ENCODE assay signal across 8 cellular contexts in the genomic region with DNA sequence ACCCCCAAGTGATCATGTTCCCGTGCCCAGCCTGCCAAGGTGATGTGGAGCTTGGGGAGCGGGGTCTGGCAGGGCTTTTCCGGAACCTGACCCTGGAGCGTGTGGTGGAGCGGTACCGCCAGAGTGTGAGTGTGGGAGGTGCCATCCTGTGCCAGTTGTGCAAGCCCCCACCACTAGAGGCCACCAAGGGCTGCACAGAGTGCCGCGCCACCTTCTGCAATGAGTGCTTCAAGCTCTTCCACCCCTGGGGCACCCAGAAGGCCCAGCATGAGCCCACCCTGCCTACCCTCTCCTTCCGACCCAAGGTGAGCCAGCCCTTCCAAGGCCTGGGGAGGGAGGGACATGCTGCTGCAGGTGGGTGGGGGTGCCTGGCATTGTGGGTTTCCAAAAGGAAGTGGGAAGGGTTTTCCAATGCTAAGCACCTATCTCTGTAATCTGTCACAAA. TPM values are rescaled to one million over a fixed set of nuclear protein-coding genes. Genes with fewer than 3 reads are reported as not detected.
DNase-seq lines count a peak whose midpoint lies in the region; ATAC-seq and TF ChIP-seq lines count a peak whose summit lies in the region.

No MANE protein-coding gene starts in this region.

- TF ChIP-seq CTCF in nephron progenitor cell (IDR thresholded peaks at IDR 0.05) = no peak

- ATAC-seq in GM19324 (IDR thresholded peaks at IDR 0.05; ENCODE audit: low FRiP score, unreplicated experiment) (no peak), HG02970 (IDR thresholded peaks at IDR 0.05; ENCODE audit: low FRiP score, unreplicated experiment) (no peak)

- DNase-seq in NCI-H2029 (lab: John Stamatoyannopoulos, UW) = peak; percentile 40
- no peak for DNase-seq in NCI-H2029 treated with DMSO at 0.1 percent for 48 hours (lab: John Stamatoyannopoulos, UW)
- peak; percentile 10 for DNase-seq in HT1080 (ENCODE audit: low read depth)
- peak; percentile 44 for DNase-seq in activated CD4-positive, alpha-beta memory T cell treated with anti-CD3 and anti-CD28 coated beads, Interleukin-2, amount 10 ng/mL, durations not matched to agents 7 days and 5 days
- no peak for DNase-seq in nephron progenitor cell
- no peak for DNase-seq in NCI-H146 treated with DMSO at 0.1 percent for 48 hours (lab: John Stamatoyannopoulos, UW; ENCODE audit: unreplicated experiment)

- no peaks in the 10 kb centered on the region for H3K9me3 Mint-ChIP-seq in activated CD4-positive, alpha-beta memory T cell treated with anti-CD3 and anti-CD28 coated beads, Interleukin-2, amount 10 ng/mL, durations not matched to agents 7 days and 5 days
- no peaks in the 10 kb centered on the region for H3K9me3 Mint-ChIP-seq in nephron progenitor cell

- peak overlapping the region; percentile 96 for H3K27ac Mint-ChIP-seq in activated CD4-positive, alpha-beta memory T cell treated with anti-CD3 and anti-CD28 coated beads, Interleukin-2, amount 10 ng/mL, durations not matched to agents 7 days and 5 days
- H3K27ac Mint-ChIP-seq in nephron progenitor cell = no peak overlapping the region

- peaks cover 51% of the 10 kb centered on the region for H3K36me3 Mint-ChIP-seq in activated CD4-positive, alpha-beta memory T cell treated with anti-CD3 and anti-CD28 coated beads, Interleukin-2, amount 10 ng/mL, durations not matched to agents 7 days and 5 days (ENCODE audit: low read depth)
- peaks cover 14% of the 10 kb centered on the region for H3K36me3 Mint-ChIP-seq in nephron progenitor cell (ENCODE audit: low read depth)

- POLR2A ChIA-PET in activated CD4-positive, alpha-beta memory T cell treated with anti-CD3 and anti-CD28 coated beads, Interleukin-2, amount 10 ng/mL, durations not matched to agents 7 days and 5 days (lab: Charles Lee) = interaction anchor here (1.0 to 7.5 kb wide), 6 partner anchors 9 to 148 kb away, joined by 3 to 133 read pairs (median 12); a partner anchor contains a TSS

- peak overlapping the region; percentile 18 for H3K4me3 Mint-ChIP-seq in activated CD4-positive, alpha-beta memory T cell treated with anti-CD3 and anti-CD28 coated beads, Interleukin-2, amount 10 ng/mL, durations not matched to agents 7 days and 5 days
- H3K4me3 Mint-ChIP-seq in nephron progenitor cell = peak overlapping the region; percentile 94

- no peaks in the 10 kb centered on the region for H3K27me3 Mint-ChIP-seq in activated CD4-positive, alpha-beta memory T cell treated with anti-CD3 and anti-CD28 coated beads, Interleukin-2, amount 10 ng/mL, durations not matched to agents 7 days and 5 days
- H3K27me3 Mint-ChIP-seq in nephron progenitor cell (ENCODE audit: low read depth, poor library complexity) = peaks cover 14% of the 10 kb centered on the region

- H3K4me1 Mint-ChIP-seq in activated CD4-positive, alpha-beta memory T cell treated with anti-CD3 and anti-CD28 coated beads, Interleukin-2, amount 10 ng/mL, durations not matched to agents 7 days and 5 days = peaks cover 57% of the 10 kb centered on the region
- peaks cover 51% of the 10 kb centered on the region for H3K4me1 Mint-ChIP-seq in nephron progenitor cell

- CTCF ChIA-PET in activated CD4-positive, alpha-beta memory T cell treated with anti-CD3 and anti-CD28 coated beads, Interleukin-2, amount 10 ng/mL, durations not matched to agents 7 days and 5 days (lab: Charles Lee) = interaction anchor here (0.7 to 5.0 kb wide), 10 partner anchors 19 to 148 kb away, joined by 3 to 93 read pairs (median 9); no protein-coding TSS in a partner anchor

RNA-seq across cellular contexts. Expression of a gene that starts 2.3 kb away (rescaled TPM):
- total RNA-seq in HT1080 (2014; rRNA removed; shearing (Covaris generic)) = 3.1 and 4.1 TPM in 2 replicates
- 2.4 TPM in 2 replicates for polyA plus RNA-seq in HT1080 (2015; cell fraction: cytosol; rRNA removed)
- polyA plus RNA-seq in HT1080 (2015; cell fraction: nucleus; rRNA removed) = 8.5 and 9.9 TPM in 2 replicates
- total RNA-seq in activated CD4-positive, alpha-beta memory T cell treated with anti-CD3 and anti-CD28 coated beads, Interleukin-2, amount 10 ng/mL, durations not matched to agents 7 days and 5 days = 10 to 100 TPM; 17.8 to 18.3 TPM

RNA-seq across cellular contexts. Expression of a gene that starts 2.8 kb away (rescaled TPM):
- total RNA-seq in HT1080 (2014; rRNA removed; shearing (Covaris generic)) = 126 and 170 TPM in 2 replicates
- 87.0 and 112 TPM in 2 replicates for polyA plus RNA-seq in HT1080 (2015; cell fraction: cytosol; rRNA removed)
- 44.5 and 52.5 TPM in 2 replicates for polyA plus RNA-seq in HT1080 (2015; cell fraction: nucleus; rRNA removed)
- 100 to 1,000 TPM; 203 to 224 TPM for total RNA-seq in activated CD4-positive, alpha-beta memory T cell treated with anti-CD3 and anti-CD28 coated beads, Interleukin-2, amount 10 ng/mL, durations not matched to agents 7 days and 5 days

RNA-seq across cellular contexts. Expression of a gene that starts 31.7 kb away (rescaled TPM):
- 2.7 and 3.1 TPM in 2 replicates for total RNA-seq in HT1080 (2014; rRNA removed; shearing (Covaris generic))
- polyA plus RNA-seq in HT1080 (2015; cell fraction: cytosol; rRNA removed) = 1.9 and 2.2 TPM in 2 replicates
- 20.7 and 22.6 TPM in 2 replicates for polyA plus RNA-seq in HT1080 (2015; cell fraction: nucleus; rRNA removed)
- total RNA-seq in activated CD4-positive, alpha-beta memory T cell treated with anti-CD3 and anti-CD28 coated beads, Interleukin-2, amount 10 ng/mL, durations not matched to agents 7 days and 5 days = 10 to 100 TPM; 30.7 to 32.3 TPM

RNA-seq across cellular contexts. Expression of a gene that starts 32.5 kb away (rescaled TPM):
- 50.0 and 54.0 TPM in 2 replicates for total RNA-seq in HT1080 (2014; rRNA removed; shearing (Covaris generic))
- 16.8 and 24.7 TPM in 2 replicates for polyA plus RNA-seq in HT1080 (2015; cell fraction: cytosol; rRNA removed)
- polyA plus RNA-seq in HT1080 (2015; cell fraction: nucleus; rRNA removed) = 13.2 and 18.0 TPM in 2 replicates
- total RNA-seq in activated CD4-positive, alpha-beta memory T cell treated with anti-CD3 and anti-CD28 coated beads, Interleukin-2, amount 10 ng/mL, durations not matched to agents 7 days and 5 days = 10 to 100 TPM; 41.2 to 43.1 TPM

RNA-seq across cellular contexts. Expression of a gene that starts 35.6 kb away (rescaled TPM):
- total RNA-seq in HT1080 (2014; rRNA removed; shearing (Covaris generic)) = 36.0 and 42.9 TPM in 2 replicates
- 57.2 and 90.8 TPM in 2 replicates for polyA plus RNA-seq in HT1080 (2015; cell fraction: cytosol; rRNA removed)
- polyA plus RNA-seq in HT1080 (2015; cell fraction: nucleus; rRNA removed) = 18.4 and 26.6 TPM in 2 replicates
- 10 to 100 TPM; 80.2 to 80.6 TPM for total RNA-seq in activated CD4-positive, alpha-beta memory T cell treated with anti-CD3 and anti-CD28 coated beads, Interleukin-2, amount 10 ng/mL, durations not matched to agents 7 days and 5 days

Comparison
In these comparisons a context has a peak if more than half of its experiments do, and no peak if none do; other contexts are left out.
1. DNase-seq: peak in NCI-H2029 (single experiment), HT1080 (single experiment) and activated CD4-positive, alpha-beta memory T cell treated with anti-CD3 and anti-CD28 coated beads, Interleukin-2, amount 10 ng/mL, durations not matched to agents 7 days and 5 days (single experiment); none in NCI-H2029 treated with DMSO at 0.1 percent for 48 hours (single experiment), nephron progenitor cell (single experiment) and NCI-H146 treated with DMSO at 0.1 percent for 48 hours (single experiment).